Comparison of ENCODE assay signal across 22 cellular contexts in genomic region chr15:67843092-67843501, GRCh38. TPM values are rescaled to one million over a fixed set of nuclear protein-coding genes. Genes with fewer than 3 reads are reported as not detected.
DNase-seq lines count a peak whose midpoint lies in the region; ATAC-seq and TF ChIP-seq lines count a peak whose summit lies in the region.
"Had no signal": no experiment of that assay in that cellular context is flagged by ENCODE, and none has a peak within 500 bp of the region (broad histone marks: within the 10 kb centered on the region; RNA-seq: fewer than 3 reads in every experiment).

No MANE protein-coding gene starts in this region.

- TF ChIP-seq CTCF in HFFc6 (IDR thresholded peaks at IDR 0.05) = no peak
- TF ChIP-seq CTCF in brain (conservative IDR thresholded peaks at IDR 0.05) = no peak
- TF ChIP-seq CTCF in mesothelial cell of epicardium (IDR thresholded peaks at IDR 0.05; ENCODE audit: unreplicated experiment) = no peak
- TF ChIP-seq CTCF in smooth muscle cell (IDR thresholded peaks at IDR 0.05; ENCODE audit: borderline replicate concordance, insufficient read depth, poor library complexity, severe bottlenecking) = no peak

- H3K27me3 Mint-ChIP-seq in HFFc6 (ENCODE audit: insufficient read depth) = peaks cover 11% of the 10 kb centered on the region
- peaks cover 33% of the 10 kb centered on the region for H3K27me3 Mint-ChIP-seq in brain
- peaks cover 3% of the 10 kb centered on the region for H3K27me3 Mint-ChIP-seq in mesothelial cell of epicardium (ENCODE audit: low read depth)
- peaks cover 7% of the 10 kb centered on the region for H3K27me3 Mint-ChIP-seq in T-helper 17 cell

- peaks cover 36% of the 10 kb centered on the region for H3K4me1 Mint-ChIP-seq in HFFc6 (ENCODE audit: low read depth)
- H3K4me1 Mint-ChIP-seq in brain = peaks cover 53% of the 10 kb centered on the region
- peaks cover 71% of the 10 kb centered on the region for H3K4me1 Mint-ChIP-seq in mesothelial cell of epicardium
- H3K4me1 Mint-ChIP-seq in T-helper 17 cell = peaks cover 20% of the 10 kb centered on the region

- H2AFZ ChIP-seq in smooth muscle cell (ENCODE audit: low read depth) = no peak overlapping the region

- H3K9ac ChIP-seq in smooth muscle cell (ENCODE audit: low read depth) = no peak overlapping the region

- H3K4me1 ChIP-seq in smooth muscle cell (ENCODE audit: low read depth) (peaks cover 41% of the 10 kb centered on the region), aorta (ENCODE audit: control insufficient read depth in 1 of 2, insufficient read depth in 2 of 2, low read length in 2 of 2) (no peaks in the 10 kb centered on the region)

- H3K9me3 Mint-ChIP-seq in HFFc6 (peaks cover 3% of the 10 kb centered on the region; the same call in 1 of the 2 replicates), brain (peaks cover 0 to 5% (median 0%) of the 10 kb centered on the region in 5 experiments), mesothelial cell of epicardium (no peaks in the 10 kb centered on the region)
- H3K9me3 Mint-ChIP-seq: activated CD8-positive, alpha-beta T cell treated with anti-CD3 and anti-CD28 coated beads for 36 hours; activated naive CD4-positive, alpha-beta T cell treated with anti-CD3 and anti-CD28 coated beads, Interleukin-2, amount 10 ng/mL, durations not matched to agents 7 days and 5 days; activated T-cell treated with anti-CD3 and anti-CD28 coated beads, Interleukin-2, amount 50 U/mL, for 24 hours had no signal

- peaks cover 14% of the 10 kb centered on the region for H3F3A ChIP-seq in smooth muscle cell (ENCODE audit: low read depth)

- 65% methylated on average over 7 of the region's 7 CpGs for WGBS in smooth muscle cell (ENCODE audit: low lambda C conversion rate)
- WGBS in aorta, 2 donors = 92% methylated on average over 7 of the region's 7 CpGs

- H3K9me3 ChIP-seq in smooth muscle cell (replicated peaks; ENCODE audit: low read depth) (no peaks in the 10 kb centered on the region), T-helper 17 cell (ENCODE audit: control insufficient read depth, low read length, poor library complexity, severe bottlenecking) (no peaks in the 10 kb centered on the region), aorta (ENCODE audit: control insufficient read depth, low read length) (no peaks in the 10 kb centered on the region)
- H3K9me3 ChIP-seq: heart right ventricle, lower lobe of right lung had no signal

- H3K4me3 Mint-ChIP-seq in HFFc6 (no peak overlapping the region), brain (peak overlapping the region in 3 of 5 experiments; percentile 16 to 92 (median 61)), mesothelial cell of epicardium (peak overlapping the region; percentile 13), T-helper 17 cell (no peak overlapping the region)
- H3K4me3 Mint-ChIP-seq: activated CD8-positive, alpha-beta T cell treated with anti-CD3 and anti-CD28 coated beads for 36 hours; activated naive CD4-positive, alpha-beta T cell treated with anti-CD3 and anti-CD28 coated beads, Interleukin-2, amount 10 ng/mL, durations not matched to agents 7 days and 5 days; activated T-cell treated with anti-CD3 and anti-CD28 coated beads, Interleukin-2, amount 50 U/mL, for 24 hours had no signal

- no peaks in the 10 kb centered on the region for H4K20me1 ChIP-seq in smooth muscle cell (ENCODE audit: low read depth)

- H3K4me2 ChIP-seq in smooth muscle cell = peak overlapping the region; percentile 55

- no peak overlapping the region for H3K4me3 ChIP-seq in smooth muscle cell
- no peak overlapping the region for H3K4me3 ChIP-seq in aorta (ENCODE audit: low read length in 2 of 2)
- H3K4me3 ChIP-seq: heart right ventricle, lower lobe of right lung had no signal

- H3K27me3 ChIP-seq in smooth muscle cell (ENCODE audit: low read depth) (no peaks in the 10 kb centered on the region), aorta (ENCODE audit: control insufficient read depth in 1 of 2, insufficient read depth in 2 of 2, low read length in 1 of 2) (no peaks in the 10 kb centered on the region)
- H3K27me3 ChIP-seq: heart right ventricle had no signal

- H3K27ac Mint-ChIP-seq in HFFc6 (peak overlapping the region; percentile 61), brain (peak overlapping the region in 3 of 5 experiments; percentile 78 to 80 (median 79)), mesothelial cell of epicardium (peak overlapping the region; percentile 97), T-helper 17 cell (no peak overlapping the region)
- H3K27ac Mint-ChIP-seq: activated CD8-positive, alpha-beta T cell treated with anti-CD3 and anti-CD28 coated beads for 36 hours; activated naive CD4-positive, alpha-beta T cell treated with anti-CD3 and anti-CD28 coated beads, Interleukin-2, amount 10 ng/mL, durations not matched to agents 7 days and 5 days; activated T-cell treated with anti-CD3 and anti-CD28 coated beads, Interleukin-2, amount 50 U/mL, for 24 hours had no signal

- H3K36me3 Mint-ChIP-seq in HFFc6 (ENCODE audit: low read depth) = no peaks in the 10 kb centered on the region
- H3K36me3 Mint-ChIP-seq in brain = no peaks in the 10 kb centered on the region
- H3K36me3 Mint-ChIP-seq in mesothelial cell of epicardium = no peaks in the 10 kb centered on the region
- H3K36me3 Mint-ChIP-seq in T-helper 17 cell (ENCODE audit: low read depth) = peaks cover 5% of the 10 kb centered on the region
- H3K36me3 Mint-ChIP-seq: naive thymus-derived CD4-positive, alpha-beta T cell had no signal

- no peak for DNase-seq in HFFc6
- no peak for DNase-seq in mesothelial cell of epicardium (ENCODE audit: low spot score in 2 of 2, unreplicated experiment in 2 of 2)
- no peak for DNase-seq in smooth muscle cell (lab: John Stamatoyannopoulos, UW; ENCODE audit: unreplicated experiment)
- DNase-seq in T-helper 17 cell = no peak
- no peak for DNase-seq in NCI-H526 treated with DMSO at 0.1 percent for 48 hours (lab: John Stamatoyannopoulos, UW)
- DNase-seq in aorta = no peak
- DNase-seq: activated CD8-positive, alpha-beta T cell treated with anti-CD3 and anti-CD28 coated beads for 36 hours; activated naive CD4-positive, alpha-beta T cell treated with anti-CD3 and anti-CD28 coated beads, Interleukin-2, amount 10 ng/mL, durations not matched to agents 7 days and 5 days; activated T-cell treated with anti-CD3 and anti-CD28 coated beads, Interleukin-2, amount 50 U/mL, for 24 hours; heart right ventricle; lower lobe of right lung; naive thymus-derived CD4-positive, alpha-beta T cell; NCI-H1417; NCI-H2171; NCI-H69; substantia nigra; T-helper 9 cell had no signal

- intact Hi-C loops in aorta (cut with DNase I) = no loop called here

- ATAC-seq in T-helper 17 cell (no peak), GM21423 (IDR thresholded peaks at IDR 0.05; ENCODE audit: unreplicated experiment) (no peak), aorta (ENCODE audit: low FRiP score) (no peak)
- ATAC-seq: activated CD8-positive, alpha-beta T cell treated with anti-CD3 and anti-CD28 coated beads for 36 hours; heart right ventricle; naive thymus-derived CD4-positive, alpha-beta T cell had no signal

- H3K36me3 ChIP-seq in smooth muscle cell (ENCODE audit: low read depth) (no peaks in the 10 kb centered on the region), aorta (ENCODE audit: control insufficient read depth in 1 of 2, insufficient read depth in 2 of 2, low read length in 1 of 2) (no peaks in the 10 kb centered on the region)
- H3K36me3 ChIP-seq: heart right ventricle, lower lobe of right lung had no signal

- H3K27ac ChIP-seq in smooth muscle cell (ENCODE audit: low read depth) = peak overlapping the region; percentile 50
- H3K27ac ChIP-seq in aorta (ENCODE audit: low read depth in 1 of 2, low read length in 2 of 2) = no peak overlapping the region
- H3K27ac ChIP-seq: heart right ventricle, lower lobe of right lung had no signal

- H3K79me2 ChIP-seq in smooth muscle cell (ENCODE audit: low read depth) = no peaks in the 10 kb centered on the region

RNA-seq across cellular contexts. Expression of gene RNU6-1, which starts 3.3 kb away (rescaled TPM):
- total RNA-seq in HFFc6 (2021; fragmentation: NEBNext Ultra II Directional; extraction: Animal tissue kit (Norgen Biotek cat#: 25700)) = not detected
- polyA plus RNA-seq in brain (ENCODE audit: insufficient read depth, low read depth, low replicate concordance) = not detected
- not detected in 3 replicates for total RNA-seq in mesothelial cell of epicardium
- not detected in 2 replicates for total RNA-seq in smooth muscle cell
- not detected in 2 replicates for polyA plus RNA-seq in smooth muscle cell
- not detected for total RNA-seq in T-helper 17 cell
- not detected for total RNA-seq in aorta
- not detected for polyA plus RNA-seq in aorta
- total RNA-seq: activated CD8-positive, alpha-beta T cell treated with anti-CD3 and anti-CD28 coated beads for 36 hours; heart right ventricle; lower lobe of right lung; naive thymus-derived CD4-positive, alpha-beta T cell; pulmonary artery endothelial cell; SK-MEL-5 had no signal
- polyA plus RNA-seq: AG04450; heart right ventricle; naive thymus-derived CD4-positive, alpha-beta T cell had no signal

RNA-seq across cellular contexts. Expression of gene SKOR1, which starts 17.8 kb away (rescaled TPM):
- under 1 TPM in 5 of 6 experiments, not detected in 1; 0.05 to 0.13 (median 0.09) TPM for total RNA-seq in HFFc6 (2021; fragmentation: NEBNext Ultra II Directional; extraction: Animal tissue kit (Norgen Biotek cat#: 25700))
- polyA plus RNA-seq in brain (ENCODE audit: insufficient read depth, low read depth, low replicate concordance) (0.49 TPM), smooth muscle cell (0.21 and 0.27 TPM in 2 replicates), aorta (1 to 10 TPM in 1 of 2 donors, not detected in 1; 1.0 TPM)
- total RNA-seq in mesothelial cell of epicardium (0.89 to 1.1 TPM (median 1.1 TPM) in 3 replicates), smooth muscle cell (0.04 TPM in 1 of 2 replicates, not detected in the other), T-helper 17 cell (1 to 10 TPM; 2.2 to 2.7 TPM), aorta (1 to 10 TPM; 1.2 to 1.3 TPM)
- total RNA-seq: SK-MEL-5 had no signal
- polyA plus RNA-seq: naive thymus-derived CD4-positive, alpha-beta T cell had no signal

Comparison
In these comparisons a context has a peak if more than half of its experiments do, and no peak if none do; other contexts are left out.
1. H3K4me3 Mint-ChIP-seq: peak in brain (3 of 5) and mesothelial cell of epicardium (single experiment); none in HFFc6 (single experiment) and T-helper 17 cell (single experiment).